In genomic region chr7:36048141-36048901, GRCh38 we compare ENCODE assay signal across 9 cellular contexts.
A peak's percentile ranks its signal among the peaks of the same experiment; 100 is the strongest.
DNase-seq lines count a peak whose midpoint lies in the region; ATAC-seq and TF ChIP-seq lines count a peak whose summit lies in the region.
"Had no signal": no experiment of that assay in that cellular context is flagged by ENCODE, and none has a peak within 500 bp of the region (broad histone marks: within the 10 kb centered on the region; RNA-seq: fewer than 3 reads in every experiment).

No MANE protein-coding gene starts in this region.

- no peaks in the 10 kb centered on the region for H3K27me3 Mint-ChIP-seq in activated T-cell treated with anti-CD3 and anti-CD28 coated beads, Interleukin-2, amount 50 U/mL, for 72 hours (ENCODE audit: low read depth)
- H3K27me3 Mint-ChIP-seq in effector memory CD8-positive, alpha-beta T cell, result peaks cover 11 to 15% of the 10 kb centered on the region in 2 donors

- H3K27me3 ChIP-seq in brain microvascular endothelial cell (replicated peaks), result no peaks in the 10 kb centered on the region
- no peaks in the 10 kb centered on the region for H3K27me3 ChIP-seq in lung (ENCODE audit: control insufficient read depth, insufficient read depth)

- H3K27ac ChIP-seq in brain microvascular endothelial cell, result peak overlapping the region; percentile 59
- H3K27ac ChIP-seq in lung (ENCODE audit: low read depth in 1 of 2, low read length in 1 of 2), result peak overlapping the region in 1 of 2 donors; percentile 48

- no peaks in the 10 kb centered on the region for H3K4me1 Mint-ChIP-seq in activated T-cell treated with anti-CD3 and anti-CD28 coated beads, Interleukin-2, amount 50 U/mL, for 72 hours (ENCODE audit: low read depth)
- no peaks in the 10 kb centered on the region for H3K4me1 Mint-ChIP-seq in effector memory CD8-positive, alpha-beta T cell (ENCODE audit: low read depth in 2 of 2)
- H3K4me1 Mint-ChIP-seq: activated naive CD8-positive, alpha-beta T cell treated with anti-CD3 and anti-CD28 coated beads, Interleukin-2, amount 50 U/mL, for 24 hours had no signal

- H3K9me3 Mint-ChIP-seq in activated T-cell treated with anti-CD3 and anti-CD28 coated beads, Interleukin-2, amount 50 U/mL, for 72 hours, result no peaks in the 10 kb centered on the region
- no peaks in the 10 kb centered on the region for H3K9me3 Mint-ChIP-seq in effector memory CD8-positive, alpha-beta T cell
- H3K9me3 Mint-ChIP-seq: activated naive CD8-positive, alpha-beta T cell treated with anti-CD3 and anti-CD28 coated beads, Interleukin-2, amount 50 U/mL, for 24 hours had no signal

- TF ChIP-seq CTCF in brain microvascular endothelial cell (IDR thresholded peaks at IDR 0.05; ENCODE audit: low read depth, low read length, missing control alignments), result no peak
- TF ChIP-seq CTCF in lung (IDR thresholded peaks at IDR 0.05; ENCODE audit: control extremely low read depth, extremely low read depth), result no peak

- in situ Hi-C loops in brain microvascular endothelial cell (cut with HindIII; ENCODE audit: low pct_ligation_motif_present, low sequenced_read_pairs), result no loop called here

- 41 to 46% methylated on average over 5 of the region's 5 CpGs for WGBS in lung, 2 donors

- no peak overlapping the region for H3K27ac Mint-ChIP-seq in activated T-cell treated with anti-CD3 and anti-CD28 coated beads, Interleukin-2, amount 50 U/mL, for 72 hours
- no peak overlapping the region for H3K27ac Mint-ChIP-seq in effector memory CD8-positive, alpha-beta T cell
- H3K27ac Mint-ChIP-seq: activated naive CD8-positive, alpha-beta T cell treated with anti-CD3 and anti-CD28 coated beads, Interleukin-2, amount 50 U/mL, for 24 hours had no signal

- no peak overlapping the region for H3K4me3 ChIP-seq in brain microvascular endothelial cell (ENCODE audit: low read depth, low read length)
- H3K4me3 ChIP-seq in lung, result no peak overlapping the region

- no peaks in the 10 kb centered on the region for H3K36me3 ChIP-seq in brain microvascular endothelial cell (replicated peaks)
- H3K36me3 ChIP-seq in lung (ENCODE audit: control insufficient read depth in 2 of 2, insufficient read depth in 2 of 2, low read length in 2 of 2), result no peaks in the 10 kb centered on the region

- no peak overlapping the region for H3K4me3 Mint-ChIP-seq in activated T-cell treated with anti-CD3 and anti-CD28 coated beads, Interleukin-2, amount 50 U/mL, for 72 hours
- H3K4me3 Mint-ChIP-seq in effector memory CD8-positive, alpha-beta T cell, result no peak overlapping the region
- H3K4me3 Mint-ChIP-seq: activated naive CD8-positive, alpha-beta T cell treated with anti-CD3 and anti-CD28 coated beads, Interleukin-2, amount 50 U/mL, for 24 hours had no signal

- DNase-seq in AG08395 (ENCODE audit: low spot score) (peak; percentile 87), NCI-H1694 (lab: John Stamatoyannopoulos, UW) (peak; percentile 64), brain microvascular endothelial cell (peak; percentile 83), lung (ENCODE audit: low spot score) (no peak)
- no peak for DNase-seq in activated T-cell treated with anti-CD3 and anti-CD28 coated beads, Interleukin-2, amount 50 U/mL, for 72 hours
- no peak for DNase-seq in effector memory CD8-positive, alpha-beta T cell
- no peak for DNase-seq in activated CD4-positive, alpha-beta T cell treated with anti-CD3 and anti-CD28 coated beads, Interleukin-2, amount 50 U/mL, for 4 hours
- DNase-seq: activated naive CD8-positive, alpha-beta T cell treated with anti-CD3 and anti-CD28 coated beads, Interleukin-2, amount 50 U/mL, for 24 hours had no signal

- ATAC-seq in lung (ENCODE audit: insufficient read depth, low FRiP score), result peak; percentile 36
- no peak for ATAC-seq in activated T-cell treated with anti-CD3 and anti-CD28 coated beads, Interleukin-2, amount 50 U/mL, for 72 hours (replicated peaks in 1 of 2)
- no peak for ATAC-seq in HG03280 (IDR thresholded peaks at IDR 0.05; ENCODE audit: unreplicated experiment)
- ATAC-seq in effector memory CD8-positive, alpha-beta T cell (replicated peaks), result no peak
- ATAC-seq: activated naive CD8-positive, alpha-beta T cell treated with anti-CD3 and anti-CD28 coated beads, Interleukin-2, amount 50 U/mL, for 24 hours had no signal

- no peaks in the 10 kb centered on the region for H3K36me3 Mint-ChIP-seq in activated T-cell treated with anti-CD3 and anti-CD28 coated beads, Interleukin-2, amount 50 U/mL, for 72 hours (ENCODE audit: insufficient read depth in 2 of 2)
- no peaks in the 10 kb centered on the region for H3K36me3 Mint-ChIP-seq in effector memory CD8-positive, alpha-beta T cell (ENCODE audit: insufficient read depth)

- H3K9me3 ChIP-seq in lung (ENCODE audit: control insufficient read depth in 2 of 2, insufficient read depth in 1 of 2, low read length in 1 of 2), result no peaks in the 10 kb centered on the region

- peaks cover 18 to 22% of the 10 kb centered on the region in 2 donors for H3K4me1 ChIP-seq in lung (ENCODE audit: control insufficient read depth in 2 of 2, insufficient read depth in 2 of 2, low read length in 2 of 2)

Comparison
In these comparisons a context has a peak if more than half of its experiments do, and no peak if none do; other contexts are left out.
1. DNase-seq: peak in AG08395 (single experiment), NCI-H1694 (single experiment) and brain microvascular endothelial cell (single experiment); none in lung (single experiment), activated T-cell treated with anti-CD3 and anti-CD28 coated beads, Interleukin-2, amount 50 U/mL, for 72 hours (0 of 2), effector memory CD8-positive, alpha-beta T cell (0 of 3) and activated CD4-positive, alpha-beta T cell treated with anti-CD3 and anti-CD28 coated beads, Interleukin-2, amount 50 U/mL, for 4 hours (0 of 2).